8 cellular contexts compared by ENCODE assay signal in genomic region chr4:142402925-142403324, GRCh38.
DNase-seq lines count a peak whose midpoint lies in the region; ATAC-seq and TF ChIP-seq lines count a peak whose summit lies in the region.

No MANE protein-coding gene starts in this region.

- peak overlapping the region; percentile 34 to 74 for H3K4me3 ChIP-seq in foreskin fibroblast (ENCODE audit: low read depth in 1 of 2, low read length in 2 of 2)

- no peaks in the 10 kb centered on the region for H3K27me3 Mint-ChIP-seq in activated CD8-positive, alpha-beta T cell treated with anti-CD3 and anti-CD28 coated beads, Interleukin-2, amount 10 ng/mL, durations not matched to agents 7 days and 5 days (ENCODE audit: low read depth)
- peaks cover 9 to 11% of the 10 kb centered on the region in 2 donors for H3K27me3 Mint-ChIP-seq in stimulated activated naive B cell treated with anti-CD40 and anti-IgM and Interleukin-4, amounts not matched to agents 10 μg/mL and 1 μg/mL and 100 μg/mL, for 72 hours

- ATAC-seq in activated CD8-positive, alpha-beta T cell treated with anti-CD3 and anti-CD28 coated beads, Interleukin-2, amount 10 ng/mL, durations not matched to agents 7 days and 5 days: no peak
- ATAC-seq in stimulated activated effector memory CD8-positive, alpha-beta T cell treated with anti-CD3 and anti-CD28 coated beads, Interleukin-12 subunit alpha, Interleukin-12 subunit beta, amount 100 ng/mL, for 72 hours: no peak
- ATAC-seq in stimulated activated naive B cell treated with anti-CD40 and anti-IgM and Interleukin-4, amounts not matched to agents 10 μg/mL and 1 μg/mL and 100 μg/mL, for 72 hours (replicated peaks): no peak

- no peaks in the 10 kb centered on the region for H3K9me3 Mint-ChIP-seq in activated CD8-positive, alpha-beta T cell treated with anti-CD3 and anti-CD28 coated beads, Interleukin-2, amount 10 ng/mL, durations not matched to agents 7 days and 5 days (ENCODE audit: insufficient read depth)
- no peaks in the 10 kb centered on the region for H3K9me3 Mint-ChIP-seq in stimulated activated effector memory CD8-positive, alpha-beta T cell treated with anti-CD3 and anti-CD28 coated beads, Interleukin-12 subunit alpha, Interleukin-12 subunit beta, amount 100 ng/mL, for 72 hours
- no peaks in the 10 kb centered on the region for H3K9me3 Mint-ChIP-seq in stimulated activated naive B cell treated with anti-CD40 and anti-IgM and Interleukin-4, amounts not matched to agents 10 μg/mL and 1 μg/mL and 100 μg/mL, for 72 hours

- peaks cover 67% of the 10 kb centered on the region for H3K4me1 Mint-ChIP-seq in activated CD8-positive, alpha-beta T cell treated with anti-CD3 and anti-CD28 coated beads, Interleukin-2, amount 10 ng/mL, durations not matched to agents 7 days and 5 days (ENCODE audit: low read depth)
- peaks cover 49% of the 10 kb centered on the region for H3K4me1 Mint-ChIP-seq in stimulated activated effector memory CD8-positive, alpha-beta T cell treated with anti-CD3 and anti-CD28 coated beads, Interleukin-12 subunit alpha, Interleukin-12 subunit beta, amount 100 ng/mL, for 72 hours
- H3K4me1 Mint-ChIP-seq in stimulated activated naive B cell treated with anti-CD40 and anti-IgM and Interleukin-4, amounts not matched to agents 10 μg/mL and 1 μg/mL and 100 μg/mL, for 72 hours: peaks cover 7 to 25% of the 10 kb centered on the region in 2 donors

- POLR2A ChIA-PET in activated CD8-positive, alpha-beta T cell treated with anti-CD3 and anti-CD28 coated beads, Interleukin-2, amount 10 ng/mL, durations not matched to agents 7 days and 5 days (lab: Charles Lee): interaction anchor here (0.6 to 7.7 kb wide), 4 partner anchors 14 to 48 kb away, joined by 4 to 106 read pairs (median 5); no protein-coding TSS in a partner anchor

- H3K36me3 Mint-ChIP-seq in activated CD8-positive, alpha-beta T cell treated with anti-CD3 and anti-CD28 coated beads, Interleukin-2, amount 10 ng/mL, durations not matched to agents 7 days and 5 days (ENCODE audit: low read depth): peaks cover 39% of the 10 kb centered on the region
- H3K36me3 Mint-ChIP-seq in stimulated activated effector memory CD8-positive, alpha-beta T cell treated with anti-CD3 and anti-CD28 coated beads, Interleukin-12 subunit alpha, Interleukin-12 subunit beta, amount 100 ng/mL, for 72 hours: peaks cover 71% of the 10 kb centered on the region
- H3K36me3 Mint-ChIP-seq in stimulated activated naive B cell treated with anti-CD40 and anti-IgM and Interleukin-4, amounts not matched to agents 10 μg/mL and 1 μg/mL and 100 μg/mL, for 72 hours: no peaks in the 10 kb centered on the region

- CTCF ChIA-PET in activated CD8-positive, alpha-beta T cell treated with anti-CD3 and anti-CD28 coated beads, Interleukin-2, amount 10 ng/mL, durations not matched to agents 7 days and 5 days (lab: Charles Lee): interaction anchor here (0.7 to 13.6 kb wide), 7 partner anchors 14 to 50 kb away, joined by 3 to 157 read pairs (median 4); no protein-coding TSS in a partner anchor

- no peak for TF ChIP-seq CTCF in foreskin fibroblast (IDR thresholded peaks at IDR 0.05; ENCODE audit: low read depth, low read length)

- peak; percentile 13 to 21 for DNase-seq in activated CD4-positive, alpha-beta T cell treated with anti-CD3 and anti-CD28 coated beads for 4 hours
- DNase-seq in activated CD4-positive, alpha-beta T cell treated with anti-CD3 and anti-CD28 coated beads, Interleukin-2, amount 50 U/mL, for 1 hour: no peak
- no peak for DNase-seq in activated CD8-positive, alpha-beta T cell treated with anti-CD3 and anti-CD28 coated beads, Interleukin-2, amount 10 ng/mL, durations not matched to agents 7 days and 5 days
- DNase-seq in foreskin fibroblast: peak in 1 of 2 donors; percentile 75
- DNase-seq in stimulated activated effector memory CD8-positive, alpha-beta T cell treated with anti-CD3 and anti-CD28 coated beads, Interleukin-12 subunit alpha, Interleukin-12 subunit beta, amount 100 ng/mL, for 72 hours (ENCODE audit: low spot score in 2 of 2): no peak
- DNase-seq in NCI-H2196 treated with DMSO at 0.1 percent for 48 hours (lab: John Stamatoyannopoulos, UW; ENCODE audit: unreplicated experiment): no peak
- DNase-seq in stimulated activated naive B cell treated with anti-CD40 and anti-IgM and Interleukin-4, amounts not matched to agents 10 μg/mL and 1 μg/mL and 100 μg/mL, for 72 hours: no peak
- DNase-seq in SHP77 treated with DMSO at 0.1 percent for 48 hours (lab: John Stamatoyannopoulos, UW): no peak

- H3K4me3 Mint-ChIP-seq in activated CD8-positive, alpha-beta T cell treated with anti-CD3 and anti-CD28 coated beads, Interleukin-2, amount 10 ng/mL, durations not matched to agents 7 days and 5 days: peak overlapping the region; percentile 81
- H3K4me3 Mint-ChIP-seq in stimulated activated effector memory CD8-positive, alpha-beta T cell treated with anti-CD3 and anti-CD28 coated beads, Interleukin-12 subunit alpha, Interleukin-12 subunit beta, amount 100 ng/mL, for 72 hours: peak overlapping the region; percentile 79
- H3K4me3 Mint-ChIP-seq in stimulated activated naive B cell treated with anti-CD40 and anti-IgM and Interleukin-4, amounts not matched to agents 10 μg/mL and 1 μg/mL and 100 μg/mL, for 72 hours: no peak overlapping the region

- H3K27ac Mint-ChIP-seq in activated CD8-positive, alpha-beta T cell treated with anti-CD3 and anti-CD28 coated beads, Interleukin-2, amount 10 ng/mL, durations not matched to agents 7 days and 5 days: peak overlapping the region; percentile 79
- H3K27ac Mint-ChIP-seq in stimulated activated effector memory CD8-positive, alpha-beta T cell treated with anti-CD3 and anti-CD28 coated beads, Interleukin-12 subunit alpha, Interleukin-12 subunit beta, amount 100 ng/mL, for 72 hours: peak overlapping the region; percentile 89
- no peak overlapping the region for H3K27ac Mint-ChIP-seq in stimulated activated naive B cell treated with anti-CD40 and anti-IgM and Interleukin-4, amounts not matched to agents 10 μg/mL and 1 μg/mL and 100 μg/mL, for 72 hours

Comparison
In these comparisons a context has a peak if more than half of its experiments do, and no peak if none do; other contexts are left out.
1. DNase-seq: peak in activated CD4-positive, alpha-beta T cell treated with anti-CD3 and anti-CD28 coated beads for 4 hours (2 of 2); none in activated CD4-positive, alpha-beta T cell treated with anti-CD3 and anti-CD28 coated beads, Interleukin-2, amount 50 U/mL, for 1 hour (single experiment), activated CD8-positive, alpha-beta T cell treated with anti-CD3 and anti-CD28 coated beads, Interleukin-2, amount 10 ng/mL, durations not matched to agents 7 days and 5 days (single experiment), stimulated activated effector memory CD8-positive, alpha-beta T cell treated with anti-CD3 and anti-CD28 coated beads, Interleukin-12 subunit alpha, Interleukin-12 subunit beta, amount 100 ng/mL, for 72 hours (0 of 2), NCI-H2196 treated with DMSO at 0.1 percent for 48 hours (single experiment), stimulated activated naive B cell treated with anti-CD40 and anti-IgM and Interleukin-4, amounts not matched to agents 10 μg/mL and 1 μg/mL and 100 μg/mL, for 72 hours (single experiment) and SHP77 treated with DMSO at 0.1 percent for 48 hours (single experiment).
2. H3K4me3 Mint-ChIP-seq: peak in activated CD8-positive, alpha-beta T cell treated with anti-CD3 and anti-CD28 coated beads, Interleukin-2, amount 10 ng/mL, durations not matched to agents 7 days and 5 days (single experiment) and stimulated activated effector memory CD8-positive, alpha-beta T cell treated with anti-CD3 and anti-CD28 coated beads, Interleukin-12 subunit alpha, Interleukin-12 subunit beta, amount 100 ng/mL, for 72 hours (single experiment); none in stimulated activated naive B cell treated with anti-CD40 and anti-IgM and Interleukin-4, amounts not matched to agents 10 μg/mL and 1 μg/mL and 100 μg/mL, for 72 hours (0 of 2).